ENCODE assay signal across 7 cellular contexts in the genomic region with DNA sequence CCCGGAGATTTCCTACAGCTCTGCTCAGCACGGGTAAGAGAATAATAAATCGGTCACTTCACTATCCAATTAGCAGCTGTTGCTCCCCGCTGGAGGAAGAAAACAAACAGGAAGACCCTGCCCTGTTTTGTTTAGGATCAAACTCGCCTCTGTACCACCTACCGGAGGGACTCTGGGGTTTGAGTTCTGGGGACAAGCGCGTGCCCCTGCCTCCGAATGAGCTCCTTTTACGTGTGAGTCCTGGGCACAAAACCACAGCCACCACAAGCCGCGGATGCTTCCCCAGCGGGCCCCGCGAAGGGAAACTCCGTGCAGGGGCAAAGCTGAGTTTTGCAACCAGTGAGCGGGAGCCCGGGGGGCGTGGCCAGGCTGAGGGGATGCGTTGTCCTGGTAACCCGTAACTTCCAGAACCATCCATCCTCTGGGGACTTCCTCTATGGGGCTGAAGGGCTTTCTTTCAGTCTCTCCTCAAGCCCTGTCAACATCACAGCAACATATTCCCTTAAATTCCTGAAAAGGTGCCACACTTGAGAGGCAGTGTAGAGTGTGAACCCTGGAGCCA.
DNase-seq lines count a peak whose midpoint lies in the region; ATAC-seq and TF ChIP-seq lines count a peak whose summit lies in the region.

No MANE protein-coding gene starts in this region.

- DNase-seq in NCI-H1694 (lab: John Stamatoyannopoulos, UW) (peak; percentile 0), lower leg skin (ENCODE audit: low spot score in 2 of 2) (peak; percentile 65 to 95)
- DNase-seq in activated CD4-positive, alpha-beta T cell treated with anti-CD3 and anti-CD28 coated beads for 48 hours: peak; percentile 91
- DNase-seq in stimulated activated CD4-positive, alpha-beta T cell treated with anti-CD3 and anti-CD28 coated beads, Interleukin-2, amount 100 ng/mL, for 48 hours: peak; percentile 78 to 80

- no peaks in the 10 kb centered on the region for H3K9me3 Mint-ChIP-seq in dendritic cell treated with granulocyte-macrophage colony-stimulating factor and Interleukin-4, amounts not matched to agents 40 ng/mL and 50 ng/mL, for 4 days

- H3K36me3 Mint-ChIP-seq in dendritic cell treated with granulocyte-macrophage colony-stimulating factor and Interleukin-4, amounts not matched to agents 40 ng/mL and 50 ng/mL, for 4 days (ENCODE audit: low read depth): no peaks in the 10 kb centered on the region

- peak; percentile 63 for ATAC-seq in GM18505 (IDR thresholded peaks at IDR 0.05; ENCODE audit: unreplicated experiment)
- peak; percentile 62 for ATAC-seq in HG02610 (IDR thresholded peaks at IDR 0.05; ENCODE audit: unreplicated experiment)

- H3K4me3 Mint-ChIP-seq in dendritic cell treated with granulocyte-macrophage colony-stimulating factor and Interleukin-4, amounts not matched to agents 40 ng/mL and 50 ng/mL, for 4 days: peak overlapping the region; percentile 75

- WGBS in lower leg skin, 2 donors: 0 to 3% methylated on average over 17 to 21 of the region's 21 CpGs

- peaks cover 71% of the 10 kb centered on the region for H3K4me1 Mint-ChIP-seq in dendritic cell treated with granulocyte-macrophage colony-stimulating factor and Interleukin-4, amounts not matched to agents 40 ng/mL and 50 ng/mL, for 4 days (ENCODE audit: low read depth)

- no peak overlapping the region for H3K4me3 ChIP-seq in lower leg skin (ENCODE audit: low read depth, poor library complexity, severe bottlenecking)

- TF ChIP-seq POLR2A in GM18505 (IDR thresholded peaks at IDR 0.05; ENCODE audit: borderline replicate concordance, extremely low read depth, insufficient read depth, insufficient read length): peak; percentile 56
- no peak for TF ChIP-seq POLR2A in lower leg skin (IDR thresholded peaks at IDR 0.05)

- no peak for TF ChIP-seq CTCF in lower leg skin (IDR thresholded peaks at IDR 0.05)

- H3K27me3 Mint-ChIP-seq in dendritic cell treated with granulocyte-macrophage colony-stimulating factor and Interleukin-4, amounts not matched to agents 40 ng/mL and 50 ng/mL, for 4 days: peaks cover 36% of the 10 kb centered on the region

- H3K27ac Mint-ChIP-seq in dendritic cell treated with granulocyte-macrophage colony-stimulating factor and Interleukin-4, amounts not matched to agents 40 ng/mL and 50 ng/mL, for 4 days: peak overlapping the region; percentile 93

- intact Hi-C loops in dendritic cell treated with granulocyte-macrophage colony-stimulating factor and Interleukin-4, amounts not matched to agents 40 ng/mL and 50 ng/mL, for 4 days (cut with micrococcal nuclease): loop anchor here (1.0 to 5.0 kb wide), 3 partner anchors 18 to 193 kb away; no protein-coding TSS in a partner anchor
- intact Hi-C loops in lower leg skin (cut with DNase I; ENCODE audit: low total_unique reads): no loop called here

Comparison
In these comparisons a context has a peak if more than half of its experiments do, and no peak if none do; other contexts are left out.
1. DNase-seq: peak in every context shown above with its lines; median percentile 91 in activated CD4-positive, alpha-beta T cell treated with anti-CD3 and anti-CD28 coated beads for 48 hours; 80 in lower leg skin; 79 in stimulated activated CD4-positive, alpha-beta T cell treated with anti-CD3 and anti-CD28 coated beads, Interleukin-2, amount 100 ng/mL, for 48 hours; 0 in NCI-H1694.